Comparison of ENCODE assay signal across 20 cellular contexts in the genomic region with DNA sequence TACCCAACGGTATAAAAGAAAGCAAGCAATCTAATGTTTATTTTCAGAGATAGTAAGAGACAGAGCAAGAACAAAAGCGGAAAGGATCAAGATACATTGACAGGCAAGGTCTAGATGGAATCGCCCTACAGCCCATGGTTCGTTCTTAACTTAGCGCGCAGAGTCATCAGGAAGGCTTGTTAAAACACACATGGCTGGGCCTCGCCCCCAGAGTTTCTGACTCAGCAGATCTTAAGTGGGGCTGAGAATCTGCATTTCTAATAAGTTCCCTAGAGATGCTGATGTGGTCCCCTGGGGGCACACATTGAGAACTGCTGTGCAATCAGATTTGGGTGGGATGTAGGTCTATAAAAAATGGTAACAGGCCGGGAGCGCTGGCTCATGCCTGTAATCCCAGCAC. TPM values are rescaled to one million over a fixed set of nuclear protein-coding genes. Genes with fewer than 3 reads are reported as not detected.
"Had no signal": no experiment of that assay in that cellular context is flagged by ENCODE, and none has a peak within 500 bp of the region (broad histone marks: within the 10 kb centered on the region; RNA-seq: fewer than 3 reads in every experiment).

No MANE protein-coding gene starts in this region.

- H3K27ac Mint-ChIP-seq: activated naive CD4-positive, alpha-beta T cell treated with anti-CD3 and anti-CD28 coated beads, Interleukin-2, amount 50 U/mL, for 24 hours; nephron progenitor cell had no signal

- H3K4me3 ChIP-seq: body of pancreas, gastrocnemius medialis, hepatocyte, lung, psoas muscle, suprapubic skin, upper lobe of left lung had no signal

- H3K4me1 Mint-ChIP-seq: activated naive CD4-positive, alpha-beta T cell treated with anti-CD3 and anti-CD28 coated beads, Interleukin-2, amount 50 U/mL, for 24 hours had no signal

- H3K27ac ChIP-seq: body of pancreas, gastrocnemius medialis, hepatocyte, psoas muscle, suprapubic skin, upper lobe of left lung, VCaP had no signal

- H3K4me2 ChIP-seq: hepatocyte had no signal

- H3K27me3 Mint-ChIP-seq: activated naive CD4-positive, alpha-beta T cell treated with anti-CD3 and anti-CD28 coated beads, Interleukin-2, amount 50 U/mL, for 24 hours had no signal

- H3K9me3 Mint-ChIP-seq: activated naive CD4-positive, alpha-beta T cell treated with anti-CD3 and anti-CD28 coated beads, Interleukin-2, amount 50 U/mL, for 24 hours; nephron progenitor cell had no signal

- DNase-seq: activated CD4-positive, alpha-beta T cell treated with anti-CD3 and anti-CD28 coated beads for 4 hours; activated CD8-positive, alpha-beta memory T cell treated with anti-CD3 and anti-CD28 coated beads for 24 hours; amniotic stem cell; body of pancreas; central memory CD4-positive, alpha-beta T cell; cortex of kidney; effector CD8-positive, alpha-beta T cell; gastrocnemius medialis; left colon; nephron progenitor cell; psoas muscle; stimulated activated CD4-positive, alpha-beta T cell treated with anti-CD3 and anti-CD28 coated beads, Interleukin-2, amount 100 ng/mL, for 48 hours; stimulated activated naive CD8-positive, alpha-beta T cell treated with anti-CD3 and anti-CD28 coated beads, Interleukin-15, Interleukin-2, amounts not matched to agents 100 U/mL and 50 U/mL, for 24 hours; T-helper 9 cell; upper lobe of left lung had no signal

- H3K9me3 ChIP-seq: body of pancreas, gastrocnemius medialis, psoas muscle, suprapubic skin, upper lobe of left lung had no signal

- H2AFZ ChIP-seq: hepatocyte had no signal

- ATAC-seq: body of pancreas; gastrocnemius medialis; left colon; stimulated activated naive CD8-positive, alpha-beta T cell treated with anti-CD3 and anti-CD28 coated beads, Interleukin-15, Interleukin-2, amounts not matched to agents 100 U/mL and 50 U/mL, for 24 hours had no signal

- H3K79me2 ChIP-seq: hepatocyte had no signal

- H3K4me3 Mint-ChIP-seq: activated naive CD4-positive, alpha-beta T cell treated with anti-CD3 and anti-CD28 coated beads, Interleukin-2, amount 50 U/mL, for 24 hours; nephron progenitor cell had no signal

- H3K27me3 ChIP-seq: body of pancreas, gastrocnemius medialis, hepatocyte, suprapubic skin, upper lobe of left lung had no signal

- H3K4me1 ChIP-seq: body of pancreas, gastrocnemius medialis, psoas muscle, suprapubic skin, upper lobe of left lung had no signal

RNA-seq across cellular contexts. Expression of gene CHRM4, which starts 35.8 kb away (rescaled TPM):
- total RNA-seq: body of pancreas, gastrocnemius medialis, psoas muscle had no signal
- polyA plus RNA-seq: hepatocyte, psoas muscle had no signal
